Comparison of ENCODE assay signal across 27 cellular contexts in the genomic region with DNA sequence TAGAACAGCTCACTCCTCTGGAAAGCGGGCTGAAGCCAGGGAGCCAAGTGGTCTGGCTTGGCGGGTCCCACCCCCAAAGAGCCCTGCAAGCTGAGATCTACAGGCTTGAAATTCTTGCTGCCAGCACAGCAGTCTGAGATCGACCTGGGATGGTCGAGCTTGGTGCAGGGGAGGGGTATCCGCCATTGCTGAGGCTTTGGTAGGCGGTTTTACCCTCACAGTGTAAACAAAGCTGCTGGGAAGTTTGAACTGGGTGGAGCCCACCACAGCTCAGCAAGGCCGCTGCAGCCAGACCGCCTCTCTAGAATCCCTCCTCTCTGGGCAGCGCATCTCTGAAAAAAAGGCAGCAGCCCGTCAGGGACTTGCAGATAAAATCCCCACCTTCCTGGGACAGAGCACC. TPM values are rescaled to one million over a fixed set of nuclear protein-coding genes. Genes with fewer than 3 reads are reported as not detected.
A peak's percentile ranks its signal among the peaks of the same experiment; 100 is the strongest.
DNase-seq lines count a peak whose midpoint lies in the region; ATAC-seq, FAIRE-seq and TF ChIP-seq lines count a peak whose summit lies in the region.
"Had no signal": no experiment of that assay in that cellular context is flagged by ENCODE, and none has a peak within 500 bp of the region (broad histone marks: within the 10 kb centered on the region; RNA-seq: fewer than 3 reads in every experiment).

No MANE protein-coding gene starts in this region.

- no peaks in the 10 kb centered on the region for H3K36me3 ChIP-seq in GM23338 (ENCODE audit: insufficient read depth)
- no peaks in the 10 kb centered on the region for H3K36me3 ChIP-seq in NT2/D1 (ENCODE audit: insufficient read depth, insufficient read length, low read length)
- H3K36me3 ChIP-seq in H1 (ENCODE audit: control insufficient read depth in 2 of 4, insufficient read depth in 4 of 4, low read length in 3 of 4): no peaks in the 10 kb centered on the region
- no peaks in the 10 kb centered on the region for H3K36me3 ChIP-seq in mammary epithelial cell (ENCODE audit: insufficient read depth, low read length)
- H3K36me3 ChIP-seq in MM.1S (replicated peaks; ENCODE audit: insufficient read depth, low read length): no peaks in the 10 kb centered on the region
- H3K36me3 ChIP-seq: BE2C had no signal

- H2BK12ac ChIP-seq in H1 (ENCODE audit: low read depth, low read length): no peak overlapping the region

- no peak for TF ChIP-seq EP300 in H1 (IDR thresholded peaks at IDR 0.05; ENCODE audit: borderline replicate concordance in 1 of 2, low read depth in 2 of 2, low read length in 2 of 2)

- H2BK5ac ChIP-seq in H1 (ENCODE audit: low read depth, low read length): no peak overlapping the region

- H4K8ac ChIP-seq in H1 (ENCODE audit: extremely low read depth, insufficient read depth, low read length): peak overlapping the region; percentile 71; the same call in 1 of the 2 replicates

- intact Hi-C loops in mammary epithelial cell (cut with micrococcal nuclease): no loop called here

- H3K36me3 Mint-ChIP-seq in GM23338 (ENCODE audit: low read depth): peaks cover 10% of the 10 kb centered on the region; the same call in 2 of the 3 replicates

- H3K56ac ChIP-seq in H1 (replicated peaks; ENCODE audit: insufficient read length, low read depth, low read length): no peak overlapping the region

- H3K4me2 ChIP-seq in GM23338 (no peak overlapping the region), H1 (ENCODE audit: insufficient read depth in 1 of 2, low read depth in 2 of 2, low read length in 2 of 2) (no peak overlapping the region), mammary epithelial cell (ENCODE audit: insufficient read depth, low read depth, low read length) (no peak overlapping the region), MM.1S (ENCODE audit: low read depth, low read length) (no peak overlapping the region)
- H3K4me2 ChIP-seq: BLaER1 had no signal

- H3K27me3 Mint-ChIP-seq in GM23338 (ENCODE audit: insufficient read depth, low read depth, poor library complexity): peaks cover 5% of the 10 kb centered on the region
- H3K27me3 Mint-ChIP-seq: CD4-positive, alpha-beta memory T cell; CD4-positive, CD25-positive, alpha-beta regulatory T cell; CD8-positive, alpha-beta memory T cell had no signal

- no peaks in the 10 kb centered on the region for H3F3A ChIP-seq in GM23338 (replicated peaks; ENCODE audit: low read depth)
- no peaks in the 10 kb centered on the region for H3F3A ChIP-seq in MM.1S (ENCODE audit: insufficient read depth, low read length)

- H2AK5ac ChIP-seq in H1 (ENCODE audit: low read depth, low read length): no peak overlapping the region

- H2AFZ ChIP-seq in GM23338 (no peak overlapping the region), H1 (ENCODE audit: low read length) (no peak overlapping the region), mammary epithelial cell (ENCODE audit: low read depth, low read length) (no peak overlapping the region), MM.1S (ENCODE audit: low read length) (no peak overlapping the region)

- dilution Hi-C loops in mammary epithelial cell (cut with HindIII; ENCODE audit: low sequenced_read_pairs): no loop called here

- H2BK15ac ChIP-seq in H1 (ENCODE audit: low read length): no peak overlapping the region

- H3K27me3 ChIP-seq in GM23338 (ENCODE audit: insufficient read depth) (no peaks in the 10 kb centered on the region), NT2/D1 (ENCODE audit: insufficient read depth, insufficient read length) (no peaks in the 10 kb centered on the region), H1 (replicated peaks in 1 of 4; ENCODE audit: control insufficient read depth in 3 of 4, extremely low read depth in 1 of 4, insufficient read depth in 3 of 4, low read length in 3 of 4) (no peaks in the 10 kb centered on the region), mammary epithelial cell (ENCODE audit: insufficient read depth, low read length) (no peaks in the 10 kb centered on the region), MM.1S (replicated peaks; ENCODE audit: insufficient read depth, low read length) (no peaks in the 10 kb centered on the region)
- H3K27me3 ChIP-seq: BE2C, BLaER1 had no signal

- no peaks in the 10 kb centered on the region for H4K20me1 ChIP-seq in GM23338 (replicated peaks; ENCODE audit: insufficient read depth)
- H4K20me1 ChIP-seq in H1 (replicated peaks in 1 of 2; ENCODE audit: control insufficient read depth in 1 of 2, insufficient read depth in 2 of 2, low read length in 2 of 2): no peaks in the 10 kb centered on the region
- no peaks in the 10 kb centered on the region for H4K20me1 ChIP-seq in mammary epithelial cell (ENCODE audit: insufficient read depth, low read length)
- no peaks in the 10 kb centered on the region for H4K20me1 ChIP-seq in MM.1S (ENCODE audit: insufficient read depth, low read length)
- H4K20me1 ChIP-seq: BLaER1 had no signal

- 90% methylated on average over 10 of the region's 10 CpGs; no CpG with 5 or more reads in 1 of the 2 experiments for WGBS in H1 (ENCODE audit: extremely low coverage in 1 of 2, insufficient coverage in 1 of 2, insufficient read length in 1 of 2, insufficient replicate concordance in 2 of 2, low coverage in 1 of 2, low lambda C conversion rate in 2 of 2, missing lambda C conversion rate in 1 of 2), 2 experiments
- 100% methylated on average over 9 of the region's 10 CpGs for WGBS in mammary epithelial cell (ENCODE audit: low coverage, missing lambda C conversion rate)

- H3K79me1 ChIP-seq in H1 (ENCODE audit: low read depth, low read length): no peaks in the 10 kb centered on the region

- H4K91ac ChIP-seq in H1 (replicated peaks; ENCODE audit: insufficient read length, low read length): no peak overlapping the region

- H3K9me2 ChIP-seq in GM23338 (ENCODE audit: insufficient read depth) (no peaks in the 10 kb centered on the region), MM.1S (replicated peaks; ENCODE audit: insufficient read depth, low read length) (no peaks in the 10 kb centered on the region)

- H3K79me2 ChIP-seq in GM23338 (replicated peaks; ENCODE audit: insufficient read depth): no peaks in the 10 kb centered on the region
- H3K79me2 ChIP-seq in H1 (ENCODE audit: control insufficient read depth in 1 of 2, insufficient read depth in 2 of 2, low read length in 2 of 2): no peaks in the 10 kb centered on the region
- no peaks in the 10 kb centered on the region for H3K79me2 ChIP-seq in mammary epithelial cell (ENCODE audit: insufficient read depth, low read length)
- H3K79me2 ChIP-seq in MM.1S (ENCODE audit: low read length): no peaks in the 10 kb centered on the region

- H3K4me1 Mint-ChIP-seq in GM23338: no peaks in the 10 kb centered on the region
- H3K4me1 Mint-ChIP-seq: CD14-positive monocyte had no signal

- H3K23ac ChIP-seq in H1 (ENCODE audit: insufficient read length): no peak overlapping the region

- H3K9me3 Mint-ChIP-seq in GM23338: peaks cover 7% of the 10 kb centered on the region; the same call in 2 of the 3 replicates

- H3K27ac Mint-ChIP-seq in GM23338: no peak overlapping the region
- H3K27ac Mint-ChIP-seq: CD14-positive monocyte; CD4-positive, alpha-beta memory T cell had no signal

- no peak for TF ChIP-seq CTCF in GM23338 (conservative IDR thresholded peaks at IDR 0.05; ENCODE audit: low read depth in 2 of 2)
- no peak for TF ChIP-seq CTCF in H1 (IDR thresholded peaks at IDR 0.05; ENCODE audit: control extremely low read depth in 1 of 3, insufficient read depth in 1 of 3, low read depth in 1 of 3, low read length in 3 of 3)
- no peak for TF ChIP-seq CTCF in mammary epithelial cell (conservative IDR thresholded peaks at IDR 0.05 in 1 of 2, IDR thresholded peaks at IDR 0.05 in 1 of 2; ENCODE audit: extremely low read depth in 1 of 2, insufficient read depth in 1 of 2, low read depth in 1 of 2, low read length in 2 of 2)
- no peak for TF ChIP-seq CTCF in MM.1S (IDR thresholded peaks at IDR 0.05; ENCODE audit: low read length)

- no peak overlapping the region for H2BK120ac ChIP-seq in H1 (replicated peaks; ENCODE audit: low read depth, low read length)

- H3K4me3 ChIP-seq in GM23338 (no peak overlapping the region), NT2/D1 (ENCODE audit: insufficient read length, low read depth) (no peak overlapping the region), H1 (ENCODE audit: extremely low read depth in 1 of 4, insufficient read depth in 2 of 4, low read depth in 3 of 4, low read length in 4 of 4) (no peak overlapping the region), mammary epithelial cell (replicated peaks in 1 of 3; ENCODE audit: insufficient read depth in 1 of 3, low read depth in 2 of 3, low read length in 3 of 3) (no peak overlapping the region), MM.1S (ENCODE audit: low read length) (no peak overlapping the region)
- H3K4me3 ChIP-seq: BLaER1, GM12878 had no signal

- no TSS peak for BruUV-seq in mammary epithelial cell (replicated peaks; lab: Mats Ljungman, UMichigan)

- no peak for FAIRE-seq in H1 (lab: Jason Lieb, UNC)
- FAIRE-seq: A204.1, D721Med, GM12878, GM12892, GM18507, GM19239 had no signal

- no peak overlapping the region for H3K27ac ChIP-seq in GM23338 (ENCODE audit: low read depth)
- H3K27ac ChIP-seq in H1 (ENCODE audit: low read depth, low read length): no peak overlapping the region
- no peak overlapping the region for H3K27ac ChIP-seq in mammary epithelial cell (ENCODE audit: insufficient read depth, low read depth, low read length)
- no peak overlapping the region for H3K27ac ChIP-seq in MM.1S (ENCODE audit: low read length)
- H3K27ac ChIP-seq: BLaER1 had no signal

- peaks cover 7% of the 10 kb centered on the region; the same call in 1 of the 2 replicates for H3K9me3 ChIP-seq in NT2/D1 (ENCODE audit: insufficient read depth, low read length)
- H3K9me3 ChIP-seq in H1 (ENCODE audit: insufficient read depth in 2 of 2, low read depth in 1 of 2, low read length in 1 of 2): no peaks in the 10 kb centered on the region
- H3K9me3 ChIP-seq in mammary epithelial cell (replicated peaks; ENCODE audit: insufficient read depth, low read length): no peaks in the 10 kb centered on the region
- H3K9me3 ChIP-seq in MM.1S (replicated peaks; ENCODE audit: insufficient read depth, low read length): no peaks in the 10 kb centered on the region
- H3K9me3 ChIP-seq: BE2C had no signal

- TF ChIP-seq POLR2A in H1 (IDR thresholded peaks at IDR 0.05; ENCODE audit: control extremely low read depth in 1 of 2, low read depth in 2 of 2, low read length in 2 of 2): no peak

- POLR2A ChIA-PET in H1 (lab: Charles Lee; ENCODE audit: partially characterized antibody): interaction anchor here (0.6 to 1.0 kb wide), 2 partner anchors 13 to 86 kb away, joined by 3 to 4 read pairs; a partner anchor contains a TSS

- H3K23me2 ChIP-seq in H1 (ENCODE audit: low read depth, low read length): no peaks in the 10 kb centered on the region

- no peak overlapping the region for H3K4me3 Mint-ChIP-seq in GM23338
- H3K4me3 Mint-ChIP-seq: CD14-positive monocyte; CD4-positive, alpha-beta memory T cell; CD4-positive, CD25-positive, alpha-beta regulatory T cell; CD8-positive, alpha-beta memory T cell had no signal

- in situ Hi-C loops in mammary epithelial cell (cut with MboI; ENCODE audit: low sequenced_read_pairs in 2 of 2): no loop called here

- H3K9ac ChIP-seq in NT2/D1 (ENCODE audit: insufficient read length, low read depth): peak overlapping the region; percentile 26
- H3K9ac ChIP-seq in H1 (replicated peaks in 1 of 4; ENCODE audit: extremely low read depth in 1 of 4, low read depth in 3 of 4, low read length in 3 of 4): no peak overlapping the region
- H3K9ac ChIP-seq in mammary epithelial cell (ENCODE audit: insufficient read depth, low read length): no peak overlapping the region
- no peak overlapping the region for H3K9ac ChIP-seq in MM.1S (ENCODE audit: low read length)
- H3K9ac ChIP-seq: BLaER1 had no signal

- H3K4ac ChIP-seq in H1 (replicated peaks; ENCODE audit: insufficient read length, low read depth, low read length): no peak overlapping the region

- CTCF ChIA-PET in H1 (lab: Charles Lee; ENCODE audit: partially characterized antibody): interaction anchor here (1.0 to 4.0 kb wide), 6 partner anchors 12 to 137 kb away, joined by 3 to 13 read pairs (median 4); a partner anchor contains a TSS
- CTCF ChIA-PET in mammary epithelial cell (lab: Charles Lee; ENCODE audit: low non-redundant PET): no interaction called here

- no peak overlapping the region for H2BK20ac ChIP-seq in H1 (ENCODE audit: low read length)

- no peak overlapping the region for H3K18ac ChIP-seq in H1 (ENCODE audit: extremely low read depth, low read length)

- no peak overlapping the region for H4K5ac ChIP-seq in H1 (ENCODE audit: insufficient read length, low read depth, low read length)

- no peak for TF ChIP-seq RAD21 in H1 (IDR thresholded peaks at IDR 0.05 in 1 of 2, conservative IDR thresholded peaks at IDR 0.05 in 1 of 2; ENCODE audit: low read depth in 2 of 2, low read length in 2 of 2)

- ATAC-seq in GM23338 (peak; percentile 48), GM18861 (IDR thresholded peaks at IDR 0.05; ENCODE audit: unreplicated experiment) (no peak)
- ATAC-seq: GM12878 had no signal

- H3K14ac ChIP-seq in H1 (ENCODE audit: insufficient read length): no peak overlapping the region

- peak; percentile 80 for DNase-seq in ELF-1 (ENCODE audit: low read depth, low spot score)
- peak; percentile 34 for DNase-seq in GM23338 (ENCODE audit: low spot score)
- no peak for DNase-seq in NT2/D1 (ENCODE audit: low read depth, low spot score)
- DNase-seq in H1 (ENCODE audit: low read depth in 1 of 2, low spot score in 2 of 2): no peak
- no peak for DNase-seq in mammary epithelial cell
- DNase-seq in NCI-H1694 (lab: John Stamatoyannopoulos, UW): no peak
- no peak for DNase-seq in MM.1S
- DNase-seq: 8988T; ACHN; BE2C; C1 segment of cervical spinal cord; Caco-2; Calu3; CD4-positive, alpha-beta memory T cell; CD4-positive, CD25-positive, alpha-beta regulatory T cell; CD8-positive, alpha-beta memory T cell; DMS79 treated with DMSO at 0.1 percent for 48 hours; GDM1 had no signal

- no peaks in the 10 kb centered on the region for H3K4me1 ChIP-seq in GM23338 (ENCODE audit: insufficient read depth)
- H3K4me1 ChIP-seq in NT2/D1 (ENCODE audit: insufficient read depth, insufficient read length): no peaks in the 10 kb centered on the region
- H3K4me1 ChIP-seq in H1 (replicated peaks in 1 of 4; ENCODE audit: control insufficient read depth in 3 of 4, insufficient read depth in 4 of 4, low read length in 3 of 4): 0 out of 7 replicates have a peak, but pooled peaks cover 0 to 2% (median 0%) of the 10 kb centered on the region in 4 experiments
- H3K4me1 ChIP-seq in mammary epithelial cell (ENCODE audit: insufficient read depth, low read length): no peaks in the 10 kb centered on the region
- 0 out of 2 replicates have a peak, but pooled peaks cover 5% of the 10 kb centered on the region for H3K4me1 ChIP-seq in MM.1S (ENCODE audit: low read length)
- H3K4me1 ChIP-seq: BE2C, Caco-2 had no signal

RNA-seq across cellular contexts. Expression of a gene that starts 12.6 kb away (rescaled TPM):
- total RNA-seq in GM23338 (2014; rRNA removed; shearing (Covaris generic)): 0.10 TPM in 1 of 2 replicates, not detected in the other
- polyA plus RNA-seq in GM23338 (2016; fragmentation: Nextera tagmentation; extraction: Ambion mirVana) (0.27 TPM in 1 of 2 replicates, not detected in the other), H1 (2011; rRNA removed) (not detected in 2 replicates), mammary epithelial cell (0.12 TPM)
- total RNA-seq in H1 (2021; fragmentation: NEBNext Ultra II Directional; extraction: Animal tissue kit (Norgen Biotek cat#: 25700)): 0.58 and 0.80 TPM in 2 replicates
- polyA plus RNA-seq in H1 (2011; cell fraction: cytosol; rRNA removed): 0.14 TPM
- polyA plus RNA-seq in H1 (2011; cell fraction: nucleus; rRNA removed): 0.07 TPM
- polyA plus RNA-seq in H1 (2012, experiment 1 of 2): 0.28 TPM in 1 of 4 replicates, not detected in the others
- not detected for polyA plus RNA-seq in H1 (2012, experiment 2 of 2)
- 0.32 TPM for polyA plus RNA-seq in H1 (2013, experiment 1 of 2)
- 0.20 TPM for polyA plus RNA-seq in H1 (2013, experiment 2 of 2)
- polyA minus RNA-seq in H1 (2011; rRNA and poly(A)+ RNA removed): 0.20 TPM in 1 of 2 replicates, not detected in the other
- polyA minus RNA-seq in H1 (2011; cell fraction: cytosol; rRNA and poly(A)+ RNA removed): not detected
- polyA minus RNA-seq in H1 (2011; cell fraction: nucleus; rRNA and poly(A)+ RNA removed): not detected
- total RNA-seq in mammary epithelial cell: under 1 TPM; 0.33 to 0.75 TPM
- polyA minus RNA-seq in mammary epithelial cell: not detected

Comparison
In these comparisons a context has a peak if more than half of its experiments do, and no peak if none do; other contexts are left out.
1. DNase-seq: peak in ELF-1 (single experiment) and GM23338 (single experiment); none in NT2/D1 (single experiment), H1 (0 of 2), mammary epithelial cell (single experiment), NCI-H1694 (single experiment) and MM.1S (single experiment).